Comparison of ENCODE assay signal across 8 cellular contexts in genomic region chr3:61250784-61251173, GRCh38. TPM values are rescaled to one million over a fixed set of nuclear protein-coding genes. Genes with fewer than 3 reads are reported as not detected.
DNase-seq lines count a peak whose midpoint lies in the region; ATAC-seq and TF ChIP-seq lines count a peak whose summit lies in the region.

No MANE protein-coding gene starts in this region.

- H3K4me1 Mint-ChIP-seq in chondrocyte (ENCODE audit: low read depth), result peaks cover 16% of the 10 kb centered on the region

- H3K27me3 ChIP-seq in RWPE2 (ENCODE audit: insufficient read depth, poor library complexity, severe bottlenecking), result no peaks in the 10 kb centered on the region

- ATAC-seq in RWPE2 (ENCODE audit: low read depth) (no peak), HG03432 (IDR thresholded peaks at IDR 0.05; ENCODE audit: unreplicated experiment) (no peak)
- no peak for ATAC-seq in stimulated activated naive CD8-positive, alpha-beta T cell treated with anti-CD3 and anti-CD28 coated beads, Interleukin-15, Interleukin-2, amounts not matched to agents 100 U/mL and 50 U/mL, for 24 hours

- TF ChIP-seq CTCF in RWPE2 (IDR thresholded peaks at IDR 0.05; ENCODE audit: poor library complexity, severe bottlenecking) (no peak), chondrocyte (IDR thresholded peaks at IDR 0.05) (no peak), lower leg skin (IDR thresholded peaks at IDR 0.05) (no peak)

- TF ChIP-seq POLR2A in lower leg skin (IDR thresholded peaks at IDR 0.05), result no peak

- H3K36me3 ChIP-seq in RWPE2 (ENCODE audit: low read depth), result no peaks in the 10 kb centered on the region

- H3K4me3 ChIP-seq in RWPE2 (ENCODE audit: severe bottlenecking) (peak overlapping the region; percentile 63), lower leg skin (ENCODE audit: low read depth, poor library complexity, severe bottlenecking) (peak overlapping the region; percentile 64)

- no peak overlapping the region for H3K27ac Mint-ChIP-seq in chondrocyte (ENCODE audit: unreplicated experiment)

- peaks cover 9% of the 10 kb centered on the region for H3K4me1 ChIP-seq in RWPE2 (ENCODE audit: insufficient read depth, poor library complexity, severe bottlenecking)

- H3K9me3 ChIP-seq in RWPE2 (ENCODE audit: severe bottlenecking), result no peaks in the 10 kb centered on the region

- DNase-seq in SHP77 (lab: John Stamatoyannopoulos, UW) (peak; percentile 9 to 46), SHP77 treated with DMSO at 0.1 percent for 48 hours (lab: John Stamatoyannopoulos, UW) (no peak), RWPE2 (ENCODE audit: low spot score) (no peak), chondrocyte (ENCODE audit: low spot score) (peak; percentile 76), lower leg skin (ENCODE audit: low spot score in 2 of 2) (peak; percentile 49 to 89), DMS79 (lab: John Stamatoyannopoulos, UW) (no peak)
- DNase-seq in stimulated activated naive CD8-positive, alpha-beta T cell treated with anti-CD3 and anti-CD28 coated beads, Interleukin-15, Interleukin-2, amounts not matched to agents 100 U/mL and 50 U/mL, for 24 hours, result peak; percentile 29

- H3K9me3 Mint-ChIP-seq in chondrocyte (ENCODE audit: low read depth), result no peaks in the 10 kb centered on the region

- H3K27ac ChIP-seq in RWPE2 (ENCODE audit: poor library complexity, severe bottlenecking), result no peak overlapping the region

- H3K27me3 Mint-ChIP-seq in chondrocyte (ENCODE audit: low read depth), result no peaks in the 10 kb centered on the region

- intact Hi-C loops in lower leg skin (cut with DNase I; ENCODE audit: low total_unique reads), result no loop called here

- peak overlapping the region; percentile 81 for H3K4me3 Mint-ChIP-seq in chondrocyte (ENCODE audit: unreplicated experiment)

- WGBS in lower leg skin, 2 donors, result 4 to 5% methylated on average over 20 to 21 of the region's 21 CpGs

- no peaks in the 10 kb centered on the region for H3K36me3 Mint-ChIP-seq in chondrocyte (ENCODE audit: low read depth)

RNA-seq across cellular contexts. Expression of gene FHIT, which starts 0.5 kb away (rescaled TPM):
- total RNA-seq in chondrocyte, result 2.5 to 3.8 TPM (median 3.4 TPM) in 3 replicates
- 10 to 100 TPM in 2 of 4 donors, 1 to 10 TPM in 2; 5.0 to 15.3 (median 8.3) TPM for total RNA-seq in lower leg skin

Comparison
In these comparisons a context has a peak if more than half of its experiments do, and no peak if none do; other contexts are left out.
1. DNase-seq: peak in SHP77 (2 of 2), chondrocyte (single experiment), lower leg skin (2 of 2) and stimulated activated naive CD8-positive, alpha-beta T cell treated with anti-CD3 and anti-CD28 coated beads, Interleukin-15, Interleukin-2, amounts not matched to agents 100 U/mL and 50 U/mL, for 24 hours (single experiment); none in SHP77 treated with DMSO at 0.1 percent for 48 hours (single experiment), RWPE2 (single experiment) and DMS79 (single experiment).